ENCODE assay signal across 17 cellular contexts in genomic region chr13:33401238-33401637, GRCh38.
DNase-seq lines count a peak whose midpoint lies in the region; ATAC-seq, FAIRE-seq and TF ChIP-seq lines count a peak whose summit lies in the region.
"Had no signal": no experiment of that assay in that cellular context is flagged by ENCODE, and none has a peak within 500 bp of the region (broad histone marks: within the 10 kb centered on the region; RNA-seq: fewer than 3 reads in every experiment).

No MANE protein-coding gene starts in this region.

- H3K27ac ChIP-seq in GM23338 (ENCODE audit: low read depth) (no peak overlapping the region), astrocyte (ENCODE audit: low read depth, low read length) (no peak overlapping the region)
- H3K27ac ChIP-seq: BLaER1, cardiac muscle cell had no signal

- H3K36me3 ChIP-seq in GM23338 (ENCODE audit: insufficient read depth) (no peaks in the 10 kb centered on the region), astrocyte (ENCODE audit: insufficient read depth, low read length) (no peaks in the 10 kb centered on the region)
- H3K36me3 ChIP-seq: BLaER1, cardiac muscle cell had no signal

- H3K4me1 ChIP-seq in GM23338 (ENCODE audit: insufficient read depth) (no peaks in the 10 kb centered on the region), astrocyte (ENCODE audit: insufficient read depth, low read length) (no peaks in the 10 kb centered on the region)
- H3K4me1 ChIP-seq: BLaER1 had no signal

- H3K4me3 Mint-ChIP-seq in GM23338 (no peak overlapping the region), astrocyte (ENCODE audit: unreplicated experiment) (no peak overlapping the region)
- H3K4me3 Mint-ChIP-seq: activated naive CD8-positive, alpha-beta T cell treated with anti-CD3 and anti-CD28 coated beads, Interleukin-2, amount 10 ng/mL, durations not matched to agents 7 days and 5 days; activated T-cell treated with anti-CD3 and anti-CD28 coated beads, Interleukin-2, amount 50 U/mL, for 24 hours; H9; stimulated activated memory B cell treated with anti-CD40 and anti-IgM and Interleukin-4, amounts not matched to agents 10 μg/mL and 1 μg/mL and 100 μg/mL, for 72 hours; T-helper 2 cell treated with Interferon-gamma antibody and Interleukin-4, amounts not matched to agents 5 μg/mL and 100 μg/mL, for 36 hours had no signal

- H3F3A ChIP-seq in GM23338 (replicated peaks; ENCODE audit: low read depth) = no peaks in the 10 kb centered on the region

- H2AFZ ChIP-seq in GM23338 (0 out of 2 replicates have a peak overlapping the region, but pooled peaks have one; percentile 10), astrocyte (ENCODE audit: low read depth, low read length) (peak overlapping the region; percentile 30)

- no peaks in the 10 kb centered on the region for H3K9me3 ChIP-seq in astrocyte (ENCODE audit: insufficient read depth, low read depth, low read length)
- H3K9me3 ChIP-seq: BLaER1 had no signal

- FAIRE-seq in astrocyte (lab: Jason Lieb, UNC) = no peak
- FAIRE-seq: urothelium cell line had no signal

- H4K20me1 ChIP-seq in GM23338 (replicated peaks; ENCODE audit: insufficient read depth) = no peaks in the 10 kb centered on the region
- H4K20me1 ChIP-seq in astrocyte (ENCODE audit: insufficient read depth, low read length) = no peaks in the 10 kb centered on the region
- H4K20me1 ChIP-seq: BLaER1 had no signal

- no peak overlapping the region for H3K4me3 ChIP-seq in GM23338
- no peak overlapping the region for H3K4me3 ChIP-seq in astrocyte (ENCODE audit: insufficient read depth, low read depth, low read length)
- H3K4me3 ChIP-seq: BLaER1, cardiac muscle cell had no signal

- H3K9me2 ChIP-seq in GM23338 (ENCODE audit: insufficient read depth) = peaks cover 9% of the 10 kb centered on the region; the same call in 1 of the 2 replicates

- H3K27me3 ChIP-seq in GM23338 (ENCODE audit: insufficient read depth) (no peaks in the 10 kb centered on the region), astrocyte (ENCODE audit: insufficient read depth, low read length) (no peaks in the 10 kb centered on the region)
- H3K27me3 ChIP-seq: BLaER1, cardiac muscle cell had no signal

- no peaks in the 10 kb centered on the region for H3K36me3 Mint-ChIP-seq in GM23338 (ENCODE audit: low read depth)
- no peaks in the 10 kb centered on the region for H3K36me3 Mint-ChIP-seq in astrocyte (ENCODE audit: low read depth, unreplicated experiment)
- H3K36me3 Mint-ChIP-seq: activated naive CD8-positive, alpha-beta T cell treated with anti-CD3 and anti-CD28 coated beads, Interleukin-2, amount 10 ng/mL, durations not matched to agents 7 days and 5 days; stimulated activated memory B cell treated with anti-CD40 and anti-IgM and Interleukin-4, amounts not matched to agents 10 μg/mL and 1 μg/mL and 100 μg/mL, for 72 hours had no signal

- no peaks in the 10 kb centered on the region for H3K4me1 Mint-ChIP-seq in GM23338
- H3K4me1 Mint-ChIP-seq in astrocyte (ENCODE audit: low read depth, unreplicated experiment) = peaks cover 6% of the 10 kb centered on the region
- H3K4me1 Mint-ChIP-seq: activated naive CD8-positive, alpha-beta T cell treated with anti-CD3 and anti-CD28 coated beads, Interleukin-2, amount 10 ng/mL, durations not matched to agents 7 days and 5 days; H9; stimulated activated memory B cell treated with anti-CD40 and anti-IgM and Interleukin-4, amounts not matched to agents 10 μg/mL and 1 μg/mL and 100 μg/mL, for 72 hours had no signal

- DNase-seq in GM23338 (ENCODE audit: low spot score) (no peak), NCI-H128 (lab: John Stamatoyannopoulos, UW; ENCODE audit: unreplicated experiment) (peak; percentile 37), astrocyte (ENCODE audit: low read depth) (no peak), myocyte (ENCODE audit: low read depth) (peak; percentile 18), NCI-H524 treated with DMSO at 0.1 percent for 48 hours (lab: John Stamatoyannopoulos, UW) (no peak)
- no peak for DNase-seq in activated CD4-positive, CD25-positive, alpha-beta regulatory T cell (lab: John Stamatoyannopoulos, UW)
- DNase-seq: activated CD4-positive, alpha-beta T cell treated with anti-CD3 and anti-CD28 coated beads, Interleukin-2, amount 50 U/mL, for 1 hour; activated naive CD8-positive, alpha-beta T cell treated with anti-CD3 and anti-CD28 coated beads, Interleukin-2, amount 10 ng/mL, durations not matched to agents 7 days and 5 days; activated T-cell treated with anti-CD3 and anti-CD28 coated beads, Interleukin-2, amount 50 U/mL, for 24 hours; H9; NCI-H1048 had no signal

- no peak overlapping the region for H3K4me2 ChIP-seq in GM23338
- H3K4me2 ChIP-seq in astrocyte (ENCODE audit: low read length) = no peak overlapping the region
- H3K4me2 ChIP-seq: BLaER1 had no signal

- peaks cover 3% of the 10 kb centered on the region; the same call in 1 of the 3 replicates for H3K9me3 Mint-ChIP-seq in GM23338
- H3K9me3 Mint-ChIP-seq in astrocyte (ENCODE audit: unreplicated experiment) = no peaks in the 10 kb centered on the region
- H3K9me3 Mint-ChIP-seq: activated T-cell treated with anti-CD3 and anti-CD28 coated beads, Interleukin-2, amount 50 U/mL, for 24 hours; H9; stimulated activated memory B cell treated with anti-CD40 and anti-IgM and Interleukin-4, amounts not matched to agents 10 μg/mL and 1 μg/mL and 100 μg/mL, for 72 hours; T-helper 2 cell treated with Interferon-gamma antibody and Interleukin-4, amounts not matched to agents 5 μg/mL and 100 μg/mL, for 36 hours had no signal

- no peak overlapping the region for H3K9ac ChIP-seq in astrocyte (ENCODE audit: low read length)
- H3K9ac ChIP-seq: BLaER1 had no signal

- H3K27ac Mint-ChIP-seq in GM23338 (no peak overlapping the region), astrocyte (ENCODE audit: unreplicated experiment) (no peak overlapping the region)
- H3K27ac Mint-ChIP-seq: activated naive CD8-positive, alpha-beta T cell treated with anti-CD3 and anti-CD28 coated beads, Interleukin-2, amount 10 ng/mL, durations not matched to agents 7 days and 5 days; activated T-cell treated with anti-CD3 and anti-CD28 coated beads, Interleukin-2, amount 50 U/mL, for 24 hours; H9; stimulated activated memory B cell treated with anti-CD40 and anti-IgM and Interleukin-4, amounts not matched to agents 10 μg/mL and 1 μg/mL and 100 μg/mL, for 72 hours; T-helper 2 cell treated with Interferon-gamma antibody and Interleukin-4, amounts not matched to agents 5 μg/mL and 100 μg/mL, for 36 hours had no signal

- TF ChIP-seq CTCF in GM23338 (conservative IDR thresholded peaks at IDR 0.05; ENCODE audit: low read depth in 2 of 2) = no peak
- no peak for TF ChIP-seq CTCF in astrocyte (IDR thresholded peaks at IDR 0.05; ENCODE audit: insufficient read depth, low read depth, low read length)

- ATAC-seq in GM23338 (no peak), HG03159 (IDR thresholded peaks at IDR 0.05; ENCODE audit: unreplicated experiment) (no peak)
- ATAC-seq: stimulated activated memory B cell treated with anti-CD40 and anti-IgM and Interleukin-4, amounts not matched to agents 10 μg/mL and 1 μg/mL and 100 μg/mL, for 72 hours had no signal

- H3K27me3 Mint-ChIP-seq in GM23338 (ENCODE audit: insufficient read depth, low read depth, poor library complexity) (no peaks in the 10 kb centered on the region), astrocyte (ENCODE audit: low read depth, unreplicated experiment) (no peaks in the 10 kb centered on the region)
- H3K27me3 Mint-ChIP-seq: activated naive CD8-positive, alpha-beta T cell treated with anti-CD3 and anti-CD28 coated beads, Interleukin-2, amount 10 ng/mL, durations not matched to agents 7 days and 5 days; activated T-cell treated with anti-CD3 and anti-CD28 coated beads, Interleukin-2, amount 50 U/mL, for 24 hours; stimulated activated memory B cell treated with anti-CD40 and anti-IgM and Interleukin-4, amounts not matched to agents 10 μg/mL and 1 μg/mL and 100 μg/mL, for 72 hours had no signal

- H3K79me2 ChIP-seq in GM23338 (replicated peaks; ENCODE audit: insufficient read depth) (no peaks in the 10 kb centered on the region), astrocyte (ENCODE audit: insufficient read depth, low read length) (no peaks in the 10 kb centered on the region)

TF ChIP-seq in GM23338, 12 proteins besides CTCF, POLR2A, EP300 and RAD21:
- no peak for TF ChIP-seq NANOG (IDR thresholded peaks at IDR 0.05; ENCODE audit: borderline replicate concordance)
- no peak for TF ChIP-seq EZH2 (IDR thresholded peaks at IDR 0.05; ENCODE audit: low read depth, unreplicated experiment)
- TF ChIP-seq POLR2AphosphoS5 (IDR thresholded peaks at IDR 0.05; ENCODE audit: low read depth) = no peak
- no peak for TF ChIP-seq JUNB (IDR thresholded peaks at IDR 0.05; ENCODE audit: unreplicated experiment)

Comparison
In these comparisons a context has a peak if more than half of its experiments do, and no peak if none do; other contexts are left out.
1. DNase-seq: peak in NCI-H128 (single experiment) and myocyte (single experiment); none in GM23338 (single experiment), astrocyte (single experiment), activated CD4-positive, CD25-positive, alpha-beta regulatory T cell (0 of 4) and NCI-H524 treated with DMSO at 0.1 percent for 48 hours (single experiment).